Comparison of ENCODE assay signal across 1 cellular context in genomic region chr18:21110667-21111350, GRCh38.
TF ChIP-seq lines count a peak whose summit lies in the region.

No MANE protein-coding gene starts in this region.

TF ChIP-seq in K562, 482 proteins besides CTCF, POLR2A, EP300 and RAD21 (continued from another document and continues in another):
- no peak for TF ChIP-seq IRF1 (CRISPR knock-in tag; IDR thresholded peaks at IDR 0.05; ENCODE audit: borderline replicate concordance)
- TF ChIP-seq RBBP5 (IDR thresholded peaks at IDR 0.05; ENCODE audit: borderline replicate concordance, insufficient read depth, low read length, poor library complexity, severe bottlenecking) = peak; percentile 79
- TF ChIP-seq ZNF57 (CRISPR knock-in tag; IDR thresholded peaks at IDR 0.05) = no peak
- TF ChIP-seq TFAP4 (CRISPR knock-in tag; IDR thresholded peaks at IDR 0.05; ENCODE audit: borderline replicate concordance) = peak; percentile 29; the same call in 1 of the 2 replicates
- TF ChIP-seq FOXA1 (IDR thresholded peaks at IDR 0.05; ENCODE audit: borderline replicate concordance) = no peak
- TF ChIP-seq ZNF212 (CRISPR knock-in tag; IDR thresholded peaks at IDR 0.05) = no peak
- TF ChIP-seq MAFK (IDR thresholded peaks at IDR 0.05; ENCODE audit: low read length) = no peak
- TF ChIP-seq PATZ1 (CRISPR knock-in tag; IDR thresholded peaks at IDR 0.05; ENCODE audit: borderline replicate concordance) = no peak
- no peak for TF ChIP-seq NCOA2 (IDR thresholded peaks at IDR 0.05; ENCODE audit: partially characterized antibody in 2 of 2)
- no peak for TF ChIP-seq SMAD3 (CRISPR knock-in tag; conservative IDR thresholded peaks at IDR 0.05)
- no peak for TF ChIP-seq HDGF (IDR thresholded peaks at IDR 0.05)
- TF ChIP-seq ZNF717 (CRISPR knock-in tag; IDR thresholded peaks at IDR 0.05) = no peak
- 0 out of 2 replicates have a peak, but pooled peaks have one; percentile 9 for TF ChIP-seq EP400 (IDR thresholded peaks at IDR 0.05)
- TF ChIP-seq E2F6 (IDR thresholded peaks at IDR 0.05; ENCODE audit: borderline replicate concordance in 1 of 2, extremely low read depth in 1 of 2, insufficient read depth in 1 of 2, insufficient read length in 1 of 2, low read depth in 1 of 2, low read length in 1 of 2, poor library complexity in 1 of 2, severe bottlenecking in 1 of 2) = no peak
- no peak for TF ChIP-seq HNRNPLL (IDR thresholded peaks at IDR 0.05; ENCODE audit: low read depth, low read length, poor library complexity, severe bottlenecking)
- TF ChIP-seq POLR2AphosphoS2 (IDR thresholded peaks at IDR 0.05; ENCODE audit: low read length) = no peak
- no peak for TF ChIP-seq CUX1 (CRISPR knock-in tag; IDR thresholded peaks at IDR 0.05)
- no peak for TF ChIP-seq FIP1L1 (IDR thresholded peaks at IDR 0.05; ENCODE audit: low read depth, low read length, poor library complexity, severe bottlenecking)
- no peak for TF ChIP-seq ZNF407 (IDR thresholded peaks at IDR 0.05; ENCODE audit: low read depth)
- TF ChIP-seq TOE1 (IDR thresholded peaks at IDR 0.05; ENCODE audit: borderline replicate concordance) = no peak
- TF ChIP-seq TOE1 (CRISPR knock-in tag; IDR thresholded peaks at IDR 0.05; ENCODE audit: borderline replicate concordance, low read depth) = no peak
- TF ChIP-seq LCOR (CRISPR knock-in tag; IDR thresholded peaks at IDR 0.05) = no peak
- TF ChIP-seq CHD4 (IDR thresholded peaks at IDR 0.05; ENCODE audit: insufficient read depth, insufficient replicate concordance, low read depth, low read length, poor library complexity, severe bottlenecking) = no peak
- TF ChIP-seq SMAD4 (CRISPR knock-in tag; conservative IDR thresholded peaks at IDR 0.05) = 0 out of 2 replicates have a peak, but pooled peaks have one; percentile 23
- TF ChIP-seq ZNF3 (CRISPR knock-in tag; IDR thresholded peaks at IDR 0.05) = no peak
- TF ChIP-seq BRD4 (IDR thresholded peaks at IDR 0.05) = 0 out of 2 replicates have a peak, but pooled peaks have one; percentile 19
- no peak for TF ChIP-seq ZNF589 (CRISPR knock-in tag; IDR thresholded peaks at IDR 0.05; ENCODE audit: low read depth)
- TF ChIP-seq KLF6 (CRISPR knock-in tag; IDR thresholded peaks at IDR 0.05; ENCODE audit: borderline replicate concordance) = no peak
- TF ChIP-seq KAT7 (CRISPR knock-in tag; IDR thresholded peaks at IDR 0.05; ENCODE audit: borderline replicate concordance) = no peak
- no peak for TF ChIP-seq MECOM (CRISPR knock-in tag; IDR thresholded peaks at IDR 0.05)
- TF ChIP-seq TAF1 (IDR thresholded peaks at IDR 0.05; ENCODE audit: control insufficient read depth, extremely low read depth, insufficient read depth, low read length, severe bottlenecking) = peak; percentile 8
- no peak for TF ChIP-seq MNT (conservative IDR thresholded peaks at IDR 0.05)
